Comparison of ENCODE assay signal across 12 cellular contexts in the genomic region with DNA sequence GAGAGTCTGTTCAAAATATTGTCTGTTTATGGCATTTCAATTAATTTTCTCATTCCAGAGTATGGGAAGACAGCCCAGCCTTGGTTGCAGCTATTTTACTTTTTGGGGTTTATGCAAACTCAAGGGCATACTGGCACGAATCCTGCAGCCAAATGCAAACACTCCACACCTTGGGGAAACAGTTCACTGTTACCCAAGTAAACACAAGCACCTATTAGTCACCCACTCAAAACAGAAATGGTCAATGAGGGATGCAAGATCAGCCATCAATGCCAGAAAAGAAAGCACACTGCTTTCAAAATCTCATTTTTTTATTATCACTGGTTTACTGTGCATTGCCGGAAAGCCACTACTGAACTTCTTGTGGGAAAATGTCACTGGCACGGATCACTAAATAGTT.
DNase-seq lines count a peak whose midpoint lies in the region; ATAC-seq, FAIRE-seq and TF ChIP-seq lines count a peak whose summit lies in the region.
"Had no signal": no experiment of that assay in that cellular context is flagged by ENCODE, and none has a peak within 500 bp of the region (broad histone marks: within the 10 kb centered on the region; RNA-seq: fewer than 3 reads in every experiment).

No MANE protein-coding gene starts in this region.

- CTCF ChIA-PET in activated CD4-positive, alpha-beta memory T cell treated with anti-CD3 and anti-CD28 coated beads for 36 hours (lab: Charles Lee) = interaction anchor here (2.1 kb wide), 1 partner anchor 169 kb away, joined by 5 read pairs; no protein-coding TSS in a partner anchor

- peak overlapping the region; percentile 56 for H3K4me2 ChIP-seq in astrocyte (ENCODE audit: low read length)

- H3K27ac ChIP-seq in astrocyte (ENCODE audit: low read depth, low read length) (no peak overlapping the region), mucosa of rectum (ENCODE audit: low read depth in 2 of 2, low read length in 2 of 2) (peak overlapping the region; percentile 44 to 75)
- H3K27ac ChIP-seq: SK-N-MC had no signal

- H3K27me3 Mint-ChIP-seq in astrocyte (ENCODE audit: low read depth, unreplicated experiment) = no peaks in the 10 kb centered on the region
- H3K27me3 Mint-ChIP-seq in activated CD4-positive, alpha-beta memory T cell treated with anti-CD3 and anti-CD28 coated beads for 36 hours = no peaks in the 10 kb centered on the region
- H3K27me3 Mint-ChIP-seq in stimulated activated naive CD8-positive, alpha-beta T cell treated with anti-CD3 and anti-CD28 coated beads, Interleukin-15, amount 100 ng/mL, for 72 hours = no peaks in the 10 kb centered on the region

- peak; percentile 44 for DNase-seq in COR-L47 (lab: John Stamatoyannopoulos, UW)
- peak; percentile 74 to 77 for DNase-seq in NCI-H187 (lab: John Stamatoyannopoulos, UW)
- DNase-seq in astrocyte (ENCODE audit: low read depth) = peak; percentile 51
- DNase-seq in activated CD4-positive, alpha-beta memory T cell treated with anti-CD3 and anti-CD28 coated beads for 36 hours = no peak
- DNase-seq in C1 segment of cervical spinal cord (lab: John Stamatoyannopoulos, UW) = no peak
- DNase-seq in stimulated activated naive CD8-positive, alpha-beta T cell treated with anti-CD3 and anti-CD28 coated beads, Interleukin-15, amount 100 ng/mL, for 72 hours = no peak
- DNase-seq: BE2C, NCI-H2227 treated with DMSO at 0.1 percent for 48 hours had no signal

- no peak for TF ChIP-seq CTCF in astrocyte (IDR thresholded peaks at IDR 0.05; ENCODE audit: insufficient read depth, low read depth, low read length)

- peaks cover 97% of the 10 kb centered on the region for H3K79me2 ChIP-seq in astrocyte (ENCODE audit: insufficient read depth, low read length)

- H3K27ac Mint-ChIP-seq in astrocyte (ENCODE audit: unreplicated experiment) = no peak overlapping the region
- H3K27ac Mint-ChIP-seq in activated CD4-positive, alpha-beta memory T cell treated with anti-CD3 and anti-CD28 coated beads for 36 hours = no peak overlapping the region
- H3K27ac Mint-ChIP-seq in stimulated activated naive CD8-positive, alpha-beta T cell treated with anti-CD3 and anti-CD28 coated beads, Interleukin-15, amount 100 ng/mL, for 72 hours = no peak overlapping the region

- no peak for ATAC-seq in HG03342 (IDR thresholded peaks at IDR 0.05; ENCODE audit: unreplicated experiment)
- no peak for ATAC-seq in stimulated activated naive CD8-positive, alpha-beta T cell treated with anti-CD3 and anti-CD28 coated beads, Interleukin-15, amount 100 ng/mL, for 72 hours

- no peak for FAIRE-seq in astrocyte (lab: Jason Lieb, UNC)

- H3K36me3 ChIP-seq in astrocyte (ENCODE audit: insufficient read depth, low read length) = peaks cover 56% of the 10 kb centered on the region
- H3K36me3 ChIP-seq in mucosa of rectum (ENCODE audit: control insufficient read depth in 2 of 2, insufficient read depth in 2 of 2, low read length in 2 of 2) = peaks cover 11 to 15% of the 10 kb centered on the region in 2 donors
- H3K36me3 ChIP-seq: BE2C had no signal

- intact Hi-C loops in activated CD4-positive, alpha-beta memory T cell treated with anti-CD3 and anti-CD28 coated beads for 36 hours (cut with micrococcal nuclease) = no loop called here

- H3K4me1 ChIP-seq in astrocyte (ENCODE audit: insufficient read depth, low read length) = peaks cover 40% of the 10 kb centered on the region
- H3K4me1 ChIP-seq in mucosa of rectum (ENCODE audit: control insufficient read depth in 2 of 2, insufficient read depth in 2 of 2, low read length in 2 of 2) = peaks cover 7 to 25% of the 10 kb centered on the region in 2 donors
- H3K4me1 ChIP-seq: BE2C had no signal

- H3K9ac ChIP-seq in astrocyte (ENCODE audit: low read length) (peak overlapping the region; percentile 9), mucosa of rectum (ENCODE audit: low read depth in 1 of 2, low read length in 2 of 2) (peak overlapping the region in 1 of 2 donors; percentile 34)

- H3K27me3 ChIP-seq in astrocyte (ENCODE audit: insufficient read depth, low read length) = no peaks in the 10 kb centered on the region
- H3K27me3 ChIP-seq in mucosa of rectum (ENCODE audit: control insufficient read depth in 2 of 2, insufficient read depth in 2 of 2, low read length in 2 of 2) = no peaks in the 10 kb centered on the region

- POLR2A ChIA-PET in activated CD4-positive, alpha-beta memory T cell treated with anti-CD3 and anti-CD28 coated beads for 36 hours (lab: Charles Lee) = no interaction called here

- no peak overlapping the region for H3K4me3 Mint-ChIP-seq in astrocyte (ENCODE audit: unreplicated experiment)
- no peak overlapping the region for H3K4me3 Mint-ChIP-seq in activated CD4-positive, alpha-beta memory T cell treated with anti-CD3 and anti-CD28 coated beads for 36 hours
- H3K4me3 Mint-ChIP-seq in stimulated activated naive CD8-positive, alpha-beta T cell treated with anti-CD3 and anti-CD28 coated beads, Interleukin-15, amount 100 ng/mL, for 72 hours = no peak overlapping the region

- no peaks in the 10 kb centered on the region for H3K9me3 Mint-ChIP-seq in astrocyte (ENCODE audit: unreplicated experiment)
- no peaks in the 10 kb centered on the region for H3K9me3 Mint-ChIP-seq in activated CD4-positive, alpha-beta memory T cell treated with anti-CD3 and anti-CD28 coated beads for 36 hours
- H3K9me3 Mint-ChIP-seq in stimulated activated naive CD8-positive, alpha-beta T cell treated with anti-CD3 and anti-CD28 coated beads, Interleukin-15, amount 100 ng/mL, for 72 hours = no peaks in the 10 kb centered on the region

- H3K4me3 ChIP-seq in astrocyte (ENCODE audit: insufficient read depth, low read depth, low read length) (no peak overlapping the region), mucosa of rectum (ENCODE audit: low read length in 2 of 2) (peak overlapping the region in 1 of 2 donors; percentile 23)
- H3K4me3 ChIP-seq: SK-N-MC, skin epidermis had no signal

- peaks cover 65% of the 10 kb centered on the region for H4K20me1 ChIP-seq in astrocyte (ENCODE audit: insufficient read depth, low read length)

- H3K36me3 Mint-ChIP-seq in astrocyte (ENCODE audit: low read depth, unreplicated experiment) = peaks cover 23% of the 10 kb centered on the region
- peaks cover 62% of the 10 kb centered on the region for H3K36me3 Mint-ChIP-seq in activated CD4-positive, alpha-beta memory T cell treated with anti-CD3 and anti-CD28 coated beads for 36 hours

- peaks cover 34% of the 10 kb centered on the region for H3K4me1 Mint-ChIP-seq in astrocyte (ENCODE audit: low read depth, unreplicated experiment)
- peaks cover 69% of the 10 kb centered on the region for H3K4me1 Mint-ChIP-seq in activated CD4-positive, alpha-beta memory T cell treated with anti-CD3 and anti-CD28 coated beads for 36 hours (ENCODE audit: low read depth)
- peaks cover 39% of the 10 kb centered on the region for H3K4me1 Mint-ChIP-seq in stimulated activated naive CD8-positive, alpha-beta T cell treated with anti-CD3 and anti-CD28 coated beads, Interleukin-15, amount 100 ng/mL, for 72 hours

- no peaks in the 10 kb centered on the region for H3K9me3 ChIP-seq in astrocyte (ENCODE audit: insufficient read depth, low read depth, low read length)
- no peaks in the 10 kb centered on the region for H3K9me3 ChIP-seq in mucosa of rectum (ENCODE audit: control insufficient read depth in 2 of 2, low read length in 2 of 2)
- H3K9me3 ChIP-seq: BE2C had no signal

- H2AFZ ChIP-seq in astrocyte (ENCODE audit: low read depth, low read length) = no peak overlapping the region

Comparison
In these comparisons a context has a peak if more than half of its experiments do, and no peak if none do; other contexts are left out.
1. DNase-seq: peak in COR-L47 (single experiment), NCI-H187 (2 of 2) and astrocyte (single experiment); none in activated CD4-positive, alpha-beta memory T cell treated with anti-CD3 and anti-CD28 coated beads for 36 hours (single experiment), C1 segment of cervical spinal cord (0 of 14) and stimulated activated naive CD8-positive, alpha-beta T cell treated with anti-CD3 and anti-CD28 coated beads, Interleukin-15, amount 100 ng/mL, for 72 hours (0 of 2).